Comparison of ENCODE assay signal across 8 cellular contexts in the genomic region with DNA sequence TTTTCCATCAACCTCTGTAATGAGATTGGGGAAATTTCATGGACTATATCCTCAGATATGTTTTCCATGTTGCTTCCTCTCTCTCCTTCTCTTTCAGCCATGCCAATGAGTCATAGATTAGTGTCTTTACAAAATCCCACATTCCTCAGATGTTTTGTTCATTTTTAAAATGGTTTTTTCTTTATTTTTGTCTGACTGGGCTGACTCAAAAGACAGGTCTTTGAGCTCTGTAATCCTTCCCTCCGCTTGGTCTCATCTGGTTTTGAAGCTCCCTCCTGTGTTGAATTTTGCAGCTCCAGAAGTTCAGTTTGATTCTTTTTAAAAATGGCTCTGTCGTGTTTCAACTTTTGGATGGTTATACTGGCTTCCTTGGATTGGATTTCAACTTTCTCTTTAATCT.
A peak's percentile ranks its signal among the peaks of the same experiment; 100 is the strongest.
DNase-seq lines count a peak whose midpoint lies in the region; TF ChIP-seq lines count a peak whose summit lies in the region.
"Not testable (repeated sequence)": the region's sequence is repeated elsewhere in the genome, so short reads cannot be mapped to it uniquely, and the experiment has no call there.

No MANE protein-coding gene starts in this region.

- DNase-seq in AG10803 (ENCODE audit: low read depth): peak; percentile 73
- peak; percentile 42 for DNase-seq in HS-27A (ENCODE audit: low read depth)
- peak; percentile 31 for DNase-seq in RPMI7951 (ENCODE audit: low read depth)
- DNase-seq in astrocyte of the hippocampus (ENCODE audit: low read depth, low spot score): peak; percentile 45
- DNase-seq in dedifferentiated amniotic fluid mesenchymal stem cell (ENCODE audit: extremely low spot score): peak; percentile 41
- peak; percentile 44 for DNase-seq in fibroblast of villous mesenchyme (ENCODE audit: low read depth)
- DNase-seq in osteoblast (ENCODE audit: insufficient read length, low spot score, missing footprints): not testable (repeated sequence)
- peak; percentile 18 for DNase-seq in stromal cell of bone marrow (ENCODE audit: low read depth)

- not testable (repeated sequence) for H3K9me3 ChIP-seq in osteoblast (ENCODE audit: low read depth, low read length)

- H2AFZ ChIP-seq in osteoblast (ENCODE audit: low read length): not testable (repeated sequence)

- TF ChIP-seq CTCF in AG10803 (conservative IDR thresholded peaks at IDR 0.05; ENCODE audit: low read length); fibroblast of villous mesenchyme (IDR thresholded peaks at IDR 0.05; ENCODE audit: insufficient read depth, low read depth, low read length); osteoblast (IDR thresholded peaks at IDR 0.05; ENCODE audit: extremely low read depth, low read depth, low read length): not testable (repeated sequence)

- H3K4me2 ChIP-seq in osteoblast (ENCODE audit: insufficient read depth, low read length): not testable (repeated sequence)

- not testable (repeated sequence) for H3K36me3 ChIP-seq in osteoblast (ENCODE audit: insufficient read depth, low read length)

- H3K4me1 ChIP-seq in osteoblast (ENCODE audit: insufficient read depth, low read length): not testable (repeated sequence)

- H3K79me2 ChIP-seq in osteoblast (ENCODE audit: insufficient read depth, low read length): not testable (repeated sequence)

- H3K27ac ChIP-seq in osteoblast (ENCODE audit: low read depth, low read length): peak overlapping the region; percentile 33

- not testable (repeated sequence) for H3K27me3 ChIP-seq in osteoblast (ENCODE audit: insufficient read depth, low read length)

- not testable (repeated sequence) for H4K20me1 ChIP-seq in osteoblast (ENCODE audit: insufficient read depth, low read length)

- not testable (repeated sequence) for H3K4me3 ChIP-seq in AG10803 (ENCODE audit: low read length); fibroblast of villous mesenchyme (ENCODE audit: low read depth, low read length); osteoblast (ENCODE audit: insufficient read depth, low read length)
